ENCODE assay signal across 18 cellular contexts in the genomic region with DNA sequence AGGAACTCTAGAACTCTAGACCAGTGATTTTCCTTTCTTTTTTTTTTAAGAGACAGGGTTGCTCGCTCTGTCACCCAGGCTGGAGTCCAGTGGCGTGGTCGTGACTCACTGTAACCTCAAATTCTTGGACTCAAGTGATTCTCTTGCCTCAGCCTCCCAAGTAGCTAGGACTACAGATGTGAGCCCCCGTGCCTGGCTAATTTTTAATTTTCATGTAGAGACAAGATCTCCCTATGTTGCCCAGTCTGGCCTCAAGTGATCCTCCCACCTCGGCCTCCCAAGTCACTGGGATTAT. TPM values are rescaled to one million over a fixed set of nuclear protein-coding genes. Genes with fewer than 3 reads are reported as not detected.
DNase-seq lines count a peak whose midpoint lies in the region; ATAC-seq and TF ChIP-seq lines count a peak whose summit lies in the region.
"Had no signal": no experiment of that assay in that cellular context is flagged by ENCODE, and none has a peak within 500 bp of the region (broad histone marks: within the 10 kb centered on the region; RNA-seq: fewer than 3 reads in every experiment).

No MANE protein-coding gene starts in this region.

- in situ Hi-C loops in gastrocnemius medialis (cut with MboI; ENCODE audit: low sequenced_read_pairs in 4 of 4) = no loop called here

- peaks cover 15% of the 10 kb centered on the region for H3K36me3 Mint-ChIP-seq in activated CD4-positive, alpha-beta T cell treated with anti-CD3 and anti-CD28 coated beads, Interleukin-2, amount 10 ng/mL, durations not matched to agents 24 days and 14 days (ENCODE audit: low read depth)
- H3K36me3 Mint-ChIP-seq in stimulated activated naive B cell treated with anti-CD40 and anti-IgM and Interleukin-4, amounts not matched to agents 10 μg/mL and 1 μg/mL and 100 μg/mL, for 72 hours = peaks cover 2 to 14% of the 10 kb centered on the region in 2 donors

- H3K27ac Mint-ChIP-seq in activated CD4-positive, alpha-beta T cell treated with anti-CD3 and anti-CD28 coated beads, Interleukin-2, amount 10 ng/mL, durations not matched to agents 24 days and 14 days = peak overlapping the region; percentile 92
- H3K27ac Mint-ChIP-seq in stimulated activated naive B cell treated with anti-CD40 and anti-IgM and Interleukin-4, amounts not matched to agents 10 μg/mL and 1 μg/mL and 100 μg/mL, for 72 hours = peak overlapping the region; percentile 96

- H3K79me2 ChIP-seq in fibroblast of lung (ENCODE audit: control insufficient read depth, insufficient read depth, low read length) = no peaks in the 10 kb centered on the region

- H3K36me3 ChIP-seq in SJSA1 (no peaks in the 10 kb centered on the region), fibroblast of lung (ENCODE audit: control insufficient read depth, insufficient read depth, low read length) (no peaks in the 10 kb centered on the region), gastrocnemius medialis (no peaks in the 10 kb centered on the region)
- H3K36me3 ChIP-seq: cardiac muscle cell, neutrophil, thoracic aorta had no signal

- ATAC-seq in stimulated activated naive B cell treated with anti-CD40 and anti-IgM and Interleukin-4, amounts not matched to agents 10 μg/mL and 1 μg/mL and 100 μg/mL, for 72 hours (replicated peaks) = no peak
- no peak for ATAC-seq in gastrocnemius medialis
- ATAC-seq in HG03159 (IDR thresholded peaks at IDR 0.05; ENCODE audit: unreplicated experiment) = no peak

- no peak for DNase-seq in activated CD4-positive, alpha-beta T cell treated with anti-CD3 and anti-CD28 coated beads, Interleukin-2, amount 10 ng/mL, durations not matched to agents 24 days and 14 days
- no peak for DNase-seq in activated CD4-positive, alpha-beta T cell treated with anti-CD3 and anti-CD28 coated beads for 48 hours
- DNase-seq in SJSA1 (ENCODE audit: low read depth in 1 of 2, low spot score in 2 of 2) (peak; percentile 72), fibroblast of lung (ENCODE audit: low read depth in 2 of 2) (peak; percentile 55 to 83), gastrocnemius medialis (no peak), NCI-H69 (lab: John Stamatoyannopoulos, UW) (no peak)
- DNase-seq in stimulated activated naive B cell treated with anti-CD40 and anti-IgM and Interleukin-4, amounts not matched to agents 10 μg/mL and 1 μg/mL and 100 μg/mL, for 72 hours = no peak
- DNase-seq: 8988T; activated CD4-positive, CD25-positive, alpha-beta regulatory T cell; hippocampal formation; NCI-H1930; NCI-H82 had no signal

- H4K20me1 ChIP-seq in fibroblast of lung (ENCODE audit: control insufficient read depth, extremely low read depth, insufficient read depth, low read length) = no peaks in the 10 kb centered on the region

- H3K9me3 Mint-ChIP-seq in activated CD4-positive, alpha-beta T cell treated with anti-CD3 and anti-CD28 coated beads, Interleukin-2, amount 10 ng/mL, durations not matched to agents 24 days and 14 days = peaks cover 18% of the 10 kb centered on the region
- peaks cover 3 to 6% of the 10 kb centered on the region in 2 donors for H3K9me3 Mint-ChIP-seq in stimulated activated naive B cell treated with anti-CD40 and anti-IgM and Interleukin-4, amounts not matched to agents 10 μg/mL and 1 μg/mL and 100 μg/mL, for 72 hours

- peak overlapping the region; percentile 59 for H3K4me2 ChIP-seq in fibroblast of lung (ENCODE audit: extremely low read depth, insufficient read depth, low read length)
- H3K4me2 ChIP-seq: KMS-11 had no signal

- peak overlapping the region; percentile 93 for H3K27ac ChIP-seq in SJSA1
- no peak overlapping the region for H3K27ac ChIP-seq in fibroblast of lung (ENCODE audit: insufficient read depth, low read length)
- H3K27ac ChIP-seq in gastrocnemius medialis = no peak overlapping the region
- H3K27ac ChIP-seq: cardiac muscle cell, KMS-11, neutrophil, SK-N-MC, thoracic aorta had no signal

- no peak overlapping the region for H2AFZ ChIP-seq in fibroblast of lung (ENCODE audit: low read length)

- H3K4me3 Mint-ChIP-seq in activated CD4-positive, alpha-beta T cell treated with anti-CD3 and anti-CD28 coated beads, Interleukin-2, amount 10 ng/mL, durations not matched to agents 24 days and 14 days = no peak overlapping the region
- H3K4me3 Mint-ChIP-seq in stimulated activated naive B cell treated with anti-CD40 and anti-IgM and Interleukin-4, amounts not matched to agents 10 μg/mL and 1 μg/mL and 100 μg/mL, for 72 hours = peak overlapping the region in 1 of 2 donors; percentile 12

- intact Hi-C loops in activated CD4-positive, alpha-beta T cell treated with anti-CD3 and anti-CD28 coated beads, Interleukin-2, amount 10 ng/mL, durations not matched to agents 24 days and 14 days (cut with micrococcal nuclease) = no loop called here
- intact Hi-C loops in gastrocnemius medialis (cut with DNase I; ENCODE audit: low total_unique reads) = no loop called here

- H3K4me1 Mint-ChIP-seq in activated CD4-positive, alpha-beta T cell treated with anti-CD3 and anti-CD28 coated beads, Interleukin-2, amount 10 ng/mL, durations not matched to agents 24 days and 14 days = peaks cover 43% of the 10 kb centered on the region
- peaks cover 51 to 80% of the 10 kb centered on the region in 2 donors for H3K4me1 Mint-ChIP-seq in stimulated activated naive B cell treated with anti-CD40 and anti-IgM and Interleukin-4, amounts not matched to agents 10 μg/mL and 1 μg/mL and 100 μg/mL, for 72 hours

- no peaks in the 10 kb centered on the region for H3K27me3 ChIP-seq in SJSA1 (replicated peaks)
- H3K27me3 ChIP-seq in fibroblast of lung (ENCODE audit: control insufficient read depth, insufficient read depth, low read length) = no peaks in the 10 kb centered on the region
- no peaks in the 10 kb centered on the region for H3K27me3 ChIP-seq in gastrocnemius medialis
- H3K27me3 ChIP-seq: cardiac muscle cell, neutrophil had no signal

- H3K4me1 ChIP-seq in SJSA1 (replicated peaks) = peaks cover 60% of the 10 kb centered on the region
- H3K4me1 ChIP-seq in fibroblast of lung (ENCODE audit: control insufficient read depth, extremely low read depth, insufficient read depth, low read length) = peaks cover 19% of the 10 kb centered on the region
- peaks cover 3 to 8% of the 10 kb centered on the region in 2 donors for H3K4me1 ChIP-seq in gastrocnemius medialis

- TF ChIP-seq CTCF in fibroblast of lung (conservative IDR thresholded peaks at IDR 0.05 in 1 of 2, IDR thresholded peaks at IDR 0.05 in 1 of 2; ENCODE audit: low read depth in 1 of 2, low read length in 2 of 2) (no peak), gastrocnemius medialis (IDR thresholded peaks at IDR 0.05 in 4 of 5, conservative IDR thresholded peaks at IDR 0.05 in 1 of 5) (no peak)

- no peaks in the 10 kb centered on the region for H3K9me3 ChIP-seq in SJSA1 (replicated peaks)
- no peaks in the 10 kb centered on the region for H3K9me3 ChIP-seq in fibroblast of lung (ENCODE audit: control insufficient read depth, insufficient read depth, low read depth, low read length)
- H3K9me3 ChIP-seq in gastrocnemius medialis = no peaks in the 10 kb centered on the region
- H3K9me3 ChIP-seq: neutrophil, thoracic aorta had no signal

- H3K27me3 Mint-ChIP-seq in activated CD4-positive, alpha-beta T cell treated with anti-CD3 and anti-CD28 coated beads, Interleukin-2, amount 10 ng/mL, durations not matched to agents 24 days and 14 days = no peaks in the 10 kb centered on the region
- H3K27me3 Mint-ChIP-seq in stimulated activated naive B cell treated with anti-CD40 and anti-IgM and Interleukin-4, amounts not matched to agents 10 μg/mL and 1 μg/mL and 100 μg/mL, for 72 hours = peaks cover 6 to 18% of the 10 kb centered on the region in 2 donors

- H3K9ac ChIP-seq in fibroblast of lung (ENCODE audit: insufficient read depth, low read length) = no peak overlapping the region
- H3K9ac ChIP-seq: KMS-11 had no signal

- H3K4me3 ChIP-seq in SJSA1 (no peak overlapping the region), fibroblast of lung (replicated peaks in 1 of 4; ENCODE audit: control extremely low read depth in 1 of 4, insufficient read depth in 1 of 4, low read depth in 3 of 4, low read length in 4 of 4) (no peak overlapping the region), gastrocnemius medialis (no peak overlapping the region)
- H3K4me3 ChIP-seq: cardiac muscle cell, SK-N-MC, thoracic aorta had no signal

- no peak for TF ChIP-seq POLR2A in gastrocnemius medialis (IDR thresholded peaks at IDR 0.05)

RNA-seq across cellular contexts. Expression of a gene that starts 42.3 kb away (rescaled TPM):
- 61.0 and 62.0 TPM in 2 replicates for total RNA-seq in activated CD4-positive, alpha-beta T cell treated with anti-CD3 and anti-CD28 coated beads, Interleukin-2, amount 10 ng/mL, durations not matched to agents 24 days and 14 days
- 10.2 and 16.1 TPM in 2 replicates for total RNA-seq in SJSA1 (2014; rRNA removed; shearing (Covaris generic))
- total RNA-seq in fibroblast of lung = 10.3 and 15.5 TPM in 2 replicates
- polyA plus RNA-seq in fibroblast of lung = 9.9 and 12.4 TPM in 2 replicates
- 8.2 and 10.5 TPM in 2 replicates for polyA plus RNA-seq in fibroblast of lung (2012)
- polyA minus RNA-seq in fibroblast of lung (ENCODE audit: low replicate concordance) = 2.4 and 3.5 TPM in 2 replicates
- total RNA-seq in gastrocnemius medialis = 1 to 10 TPM; 2.8 to 3.4 (median 3.3) TPM

Comparison
In these comparisons a context has a peak if more than half of its experiments do, and no peak if none do; other contexts are left out.
1. DNase-seq: peak in SJSA1 (2 of 2) and fibroblast of lung (2 of 2); none in activated CD4-positive, alpha-beta T cell treated with anti-CD3 and anti-CD28 coated beads, Interleukin-2, amount 10 ng/mL, durations not matched to agents 24 days and 14 days (single experiment), activated CD4-positive, alpha-beta T cell treated with anti-CD3 and anti-CD28 coated beads for 48 hours (single experiment), stimulated activated naive B cell treated with anti-CD40 and anti-IgM and Interleukin-4, amounts not matched to agents 10 μg/mL and 1 μg/mL and 100 μg/mL, for 72 hours (single experiment), gastrocnemius medialis (0 of 2) and NCI-H69 (single experiment).